1 cellular context compared by ENCODE assay signal in genomic region chr10:59898125-59898835, GRCh38.
TF ChIP-seq lines count a peak whose summit lies in the region.

No MANE protein-coding gene starts in this region.

TF ChIP-seq in WTC11, 78 proteins besides CTCF, POLR2A, EP300 and RAD21 (continued from another document):
- TF ChIP-seq AR (CRISPR knock-in tag; IDR thresholded peaks at IDR 0.05) = no peak
- no peak for TF ChIP-seq FOXK1 (CRISPR knock-in tag; IDR thresholded peaks at IDR 0.05)
- TF ChIP-seq TCF7 (CRISPR knock-in tag; IDR thresholded peaks at IDR 0.05; ENCODE audit: low read depth) = no peak
- TF ChIP-seq PRDM15 (CRISPR knock-in tag; IDR thresholded peaks at IDR 0.05) = no peak
- TF ChIP-seq ZSCAN18 (CRISPR knock-in tag; IDR thresholded peaks at IDR 0.05) = no peak
- TF ChIP-seq MAX (CRISPR knock-in tag; IDR thresholded peaks at IDR 0.05) = no peak
- TF ChIP-seq MXD4 (CRISPR knock-in tag; IDR thresholded peaks at IDR 0.05; ENCODE audit: borderline replicate concordance) = no peak
- no peak for TF ChIP-seq ZNF396 (CRISPR knock-in tag; IDR thresholded peaks at IDR 0.05; ENCODE audit: borderline replicate concordance)
- TF ChIP-seq TEAD1 (CRISPR knock-in tag; IDR thresholded peaks at IDR 0.05) = no peak
- no peak for TF ChIP-seq NR3C1 (CRISPR knock-in tag; conservative IDR thresholded peaks at IDR 0.05; ENCODE audit: low read depth)
- TF ChIP-seq, protein P1, sequence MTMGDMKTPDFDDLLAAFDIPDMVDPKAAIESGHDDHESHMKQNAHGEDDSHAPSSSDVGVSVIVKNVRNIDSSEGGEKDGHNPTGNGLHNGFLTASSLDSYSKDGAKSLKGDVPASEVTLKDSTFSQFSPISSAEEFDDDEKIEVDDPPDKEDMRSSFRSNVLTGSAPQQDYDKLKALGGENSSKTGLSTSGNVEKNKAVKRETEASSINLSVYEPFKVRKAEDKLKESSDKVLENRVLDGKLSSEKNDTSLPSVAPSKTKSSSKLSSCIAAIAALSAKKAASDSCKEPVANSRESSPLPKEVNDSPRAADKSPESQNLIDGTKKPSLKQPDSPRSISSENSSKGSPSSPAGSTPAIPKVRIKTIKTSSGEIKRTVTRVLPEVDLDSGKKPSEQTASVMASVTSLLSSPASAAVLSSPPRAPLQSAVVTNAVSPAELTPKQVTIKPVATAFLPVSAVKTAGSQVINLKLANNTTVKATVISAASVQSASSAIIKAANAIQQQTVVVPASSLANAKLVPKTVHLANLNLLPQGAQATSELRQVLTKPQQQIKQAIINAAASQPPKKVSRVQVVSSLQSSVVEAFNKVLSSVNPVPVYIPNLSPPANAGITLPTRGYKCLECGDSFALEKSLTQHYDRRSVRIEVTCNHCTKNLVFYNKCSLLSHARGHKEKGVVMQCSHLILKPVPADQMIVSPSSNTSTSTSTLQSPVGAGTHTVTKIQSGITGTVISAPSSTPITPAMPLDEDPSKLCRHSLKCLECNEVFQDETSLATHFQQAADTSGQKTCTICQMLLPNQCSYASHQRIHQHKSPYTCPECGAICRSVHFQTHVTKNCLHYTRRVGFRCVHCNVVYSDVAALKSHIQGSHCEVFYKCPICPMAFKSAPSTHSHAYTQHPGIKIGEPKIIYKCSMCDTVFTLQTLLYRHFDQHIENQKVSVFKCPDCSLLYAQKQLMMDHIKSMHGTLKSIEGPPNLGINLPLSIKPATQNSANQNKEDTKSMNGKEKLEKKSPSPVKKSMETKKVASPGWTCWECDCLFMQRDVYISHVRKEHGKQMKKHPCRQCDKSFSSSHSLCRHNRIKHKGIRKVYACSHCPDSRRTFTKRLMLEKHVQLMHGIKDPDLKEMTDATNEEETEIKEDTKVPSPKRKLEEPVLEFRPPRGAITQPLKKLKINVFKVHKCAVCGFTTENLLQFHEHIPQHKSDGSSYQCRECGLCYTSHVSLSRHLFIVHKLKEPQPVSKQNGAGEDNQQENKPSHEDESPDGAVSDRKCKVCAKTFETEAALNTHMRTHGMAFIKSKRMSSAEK (CRISPR knock-in tag; IDR thresholded peaks at IDR 0.05; ENCODE audit: borderline replicate concordance) = no peak
- TF ChIP-seq, protein P2, sequence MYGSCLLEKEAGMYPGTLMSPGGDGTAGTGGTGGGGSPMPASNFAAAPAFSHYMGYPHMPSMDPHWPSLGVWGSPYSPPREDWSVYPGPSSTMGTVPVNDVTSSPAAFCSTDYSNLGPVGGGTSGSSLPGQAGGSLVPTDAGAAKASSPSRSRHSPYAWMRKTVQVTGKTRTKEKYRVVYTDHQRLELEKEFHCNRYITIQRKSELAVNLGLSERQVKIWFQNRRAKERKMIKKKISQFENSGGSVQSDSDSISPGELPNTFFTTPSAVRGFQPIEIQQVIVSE (CRISPR knock-in tag; IDR thresholded peaks at IDR 0.05; ENCODE audit: borderline replicate concordance) = no peak
- TF ChIP-seq ATF1 (CRISPR knock-in tag; IDR thresholded peaks at IDR 0.05) = no peak
- no peak for TF ChIP-seq ZNF232 (CRISPR knock-in tag; IDR thresholded peaks at IDR 0.05)
- no peak for TF ChIP-seq NFYB (CRISPR knock-in tag; conservative IDR thresholded peaks at IDR 0.05; ENCODE audit: low read depth)
- no peak for TF ChIP-seq FOXP1 (CRISPR knock-in tag; IDR thresholded peaks at IDR 0.05; ENCODE audit: borderline replicate concordance)
